In the genomic region with DNA sequence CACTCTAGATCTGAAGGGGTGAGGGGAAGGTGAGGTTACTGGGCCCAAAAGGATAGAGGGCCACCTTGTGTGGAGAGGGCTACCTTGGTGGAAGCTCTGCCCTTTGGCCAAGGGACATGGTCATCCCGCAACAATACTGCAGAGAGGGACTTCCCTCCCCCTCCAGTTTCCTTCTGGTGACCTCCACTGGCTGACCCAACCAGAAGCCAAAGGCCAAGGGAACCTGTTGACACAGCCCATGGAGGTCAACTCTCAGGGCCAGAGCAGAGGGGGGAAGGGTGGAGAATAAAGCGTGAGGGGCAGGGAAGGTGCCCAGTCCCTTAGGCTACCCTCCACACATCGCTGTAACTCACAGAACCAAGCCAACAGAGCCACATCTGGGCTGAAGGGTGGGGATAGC, we compare ENCODE assay signal across 1 cellular context.
TF ChIP-seq lines count a peak whose summit lies in the region.

No MANE protein-coding gene starts in this region.

TF ChIP-seq in HepG2, 621 proteins besides CTCF, POLR2A, EP300 and RAD21 (continued from another document and continues in another):
- TF ChIP-seq, protein P1, sequence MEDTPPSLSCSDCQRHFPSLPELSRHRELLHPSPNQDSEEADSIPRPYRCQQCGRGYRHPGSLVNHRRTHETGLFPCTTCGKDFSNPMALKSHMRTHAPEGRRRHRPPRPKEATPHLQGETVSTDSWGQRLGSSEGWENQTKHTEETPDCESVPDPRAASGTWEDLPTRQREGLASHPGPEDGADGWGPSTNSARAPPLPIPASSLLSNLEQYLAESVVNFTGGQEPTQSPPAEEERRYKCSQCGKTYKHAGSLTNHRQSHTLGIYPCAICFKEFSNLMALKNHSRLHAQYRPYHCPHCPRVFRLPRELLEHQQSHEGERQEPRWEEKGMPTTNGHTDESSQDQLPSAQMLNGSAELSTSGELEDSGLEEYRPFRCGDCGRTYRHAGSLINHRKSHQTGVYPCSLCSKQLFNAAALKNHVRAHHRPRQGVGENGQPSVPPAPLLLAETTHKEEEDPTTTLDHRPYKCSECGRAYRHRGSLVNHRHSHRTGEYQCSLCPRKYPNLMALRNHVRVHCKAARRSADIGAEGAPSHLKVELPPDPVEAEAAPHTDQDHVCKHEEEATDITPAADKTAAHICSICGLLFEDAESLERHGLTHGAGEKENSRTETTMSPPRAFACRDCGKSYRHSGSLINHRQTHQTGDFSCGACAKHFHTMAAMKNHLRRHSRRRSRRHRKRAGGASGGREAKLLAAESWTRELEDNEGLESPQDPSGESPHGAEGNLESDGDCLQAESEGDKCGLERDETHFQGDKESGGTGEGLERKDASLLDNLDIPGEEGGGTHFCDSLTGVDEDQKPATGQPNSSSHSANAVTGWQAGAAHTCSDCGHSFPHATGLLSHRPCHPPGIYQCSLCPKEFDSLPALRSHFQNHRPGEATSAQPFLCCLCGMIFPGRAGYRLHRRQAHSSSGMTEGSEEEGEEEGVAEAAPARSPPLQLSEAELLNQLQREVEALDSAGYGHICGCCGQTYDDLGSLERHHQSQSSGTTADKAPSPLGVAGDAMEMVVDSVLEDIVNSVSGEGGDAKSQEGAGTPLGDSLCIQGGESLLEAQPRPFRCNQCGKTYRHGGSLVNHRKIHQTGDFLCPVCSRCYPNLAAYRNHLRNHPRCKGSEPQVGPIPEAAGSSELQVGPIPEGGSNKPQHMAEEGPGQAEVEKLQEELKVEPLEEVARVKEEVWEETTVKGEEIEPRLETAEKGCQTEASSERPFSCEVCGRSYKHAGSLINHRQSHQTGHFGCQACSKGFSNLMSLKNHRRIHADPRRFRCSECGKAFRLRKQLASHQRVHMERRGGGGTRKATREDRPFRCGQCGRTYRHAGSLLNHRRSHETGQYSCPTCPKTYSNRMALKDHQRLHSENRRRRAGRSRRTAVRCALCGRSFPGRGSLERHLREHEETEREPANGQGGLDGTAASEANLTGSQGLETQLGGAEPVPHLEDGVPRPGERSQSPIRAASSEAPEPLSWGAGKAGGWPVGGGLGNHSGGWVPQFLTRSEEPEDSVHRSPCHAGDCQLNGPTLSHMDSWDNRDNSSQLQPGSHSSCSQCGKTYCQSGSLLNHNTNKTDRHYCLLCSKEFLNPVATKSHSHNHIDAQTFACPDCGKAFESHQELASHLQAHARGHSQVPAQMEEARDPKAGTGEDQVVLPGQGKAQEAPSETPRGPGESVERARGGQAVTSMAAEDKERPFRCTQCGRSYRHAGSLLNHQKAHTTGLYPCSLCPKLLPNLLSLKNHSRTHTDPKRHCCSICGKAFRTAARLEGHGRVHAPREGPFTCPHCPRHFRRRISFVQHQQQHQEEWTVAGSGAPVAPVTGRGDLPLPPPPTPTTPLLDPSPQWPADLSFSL (CRISPR knock-in tag; IDR thresholded peaks at IDR 0.05): no peak
- TF ChIP-seq PAX8 (CRISPR knock-in tag; IDR thresholded peaks at IDR 0.05; ENCODE audit: borderline replicate concordance) (no peak), TRAFD1 (CRISPR knock-in tag; IDR thresholded peaks at IDR 0.05; ENCODE audit: borderline replicate concordance) (no peak), TMF1 (CRISPR knock-in tag; IDR thresholded peaks at IDR 0.05; ENCODE audit: low read depth) (no peak), NBN (conservative IDR thresholded peaks at IDR 0.05) (no peak), SP2 (CRISPR knock-in tag; IDR thresholded peaks at IDR 0.05) (no peak), ZNF180 (CRISPR knock-in tag; IDR thresholded peaks at IDR 0.05; ENCODE audit: borderline replicate concordance, low read depth) (no peak), ZNF879 (CRISPR knock-in tag; IDR thresholded peaks at IDR 0.05) (no peak), THRA (CRISPR knock-in tag; IDR thresholded peaks at IDR 0.05; ENCODE audit: borderline replicate concordance) (peak; percentile 65; the same call in 1 of the 2 replicates), PLSCR1 (CRISPR knock-in tag; IDR thresholded peaks at IDR 0.05; ENCODE audit: borderline replicate concordance) (no peak), FOXJ3 (CRISPR knock-in tag; IDR thresholded peaks at IDR 0.05; ENCODE audit: borderline replicate concordance) (no peak), WIZ (CRISPR knock-in tag; IDR thresholded peaks at IDR 0.05) (no peak), FOSL1 (CRISPR knock-in tag; IDR thresholded peaks at IDR 0.05; ENCODE audit: borderline replicate concordance) (no peak), REL (CRISPR knock-in tag; conservative IDR thresholded peaks at IDR 0.05) (no peak), LCORL (IDR thresholded peaks at IDR 0.05) (no peak), LCORL (CRISPR knock-in tag; IDR thresholded peaks at IDR 0.05) (peak; percentile 82; the same call in 1 of the 2 replicates), TBX2 (CRISPR knock-in tag; IDR thresholded peaks at IDR 0.05; ENCODE audit: borderline replicate concordance) (no peak), ZNF546 (CRISPR knock-in tag; conservative IDR thresholded peaks at IDR 0.05) (no peak), PATZ1 (CRISPR knock-in tag; IDR thresholded peaks at IDR 0.05) (peak; percentile 68; the same call in 1 of the 2 replicates), RNF2 (conservative IDR thresholded peaks at IDR 0.05; ENCODE audit: low read depth) (no peak), ZFYVE20 (CRISPR knock-in tag; IDR thresholded peaks at IDR 0.05; ENCODE audit: borderline replicate concordance, low read depth) (no peak), ZNF138 (CRISPR knock-in tag; IDR thresholded peaks at IDR 0.05; ENCODE audit: low read depth) (no peak), EHMT2 (IDR thresholded peaks at IDR 0.05; ENCODE audit: borderline replicate concordance, low read depth, low read length) (no peak), ZNF557 (CRISPR knock-in tag; IDR thresholded peaks at IDR 0.05) (no peak), PCBP2 (optimal IDR thresholded peaks at IDR 0.05; ENCODE audit: low read depth, low read length, poor library complexity, severe bottlenecking) (no peak), KDM3A (CRISPR knock-in tag; IDR thresholded peaks at IDR 0.05; ENCODE audit: low read depth) (peak; percentile 54; the same call in 1 of the 2 replicates), ZNF883 (CRISPR knock-in tag; IDR thresholded peaks at IDR 0.05; ENCODE audit: not compliant biosample characterization) (no peak), RFX1 (IDR thresholded peaks at IDR 0.05) (no peak), POLR2G (IDR thresholded peaks at IDR 0.05; ENCODE audit: low read depth, low read length) (no peak), MLLT10 (CRISPR knock-in tag; IDR thresholded peaks at IDR 0.05) (no peak), ZFP1 (CRISPR knock-in tag; IDR thresholded peaks at IDR 0.05) (no peak), HOXA5 (CRISPR knock-in tag; IDR thresholded peaks at IDR 0.05) (no peak)
- TF ChIP-seq, protein P2, sequence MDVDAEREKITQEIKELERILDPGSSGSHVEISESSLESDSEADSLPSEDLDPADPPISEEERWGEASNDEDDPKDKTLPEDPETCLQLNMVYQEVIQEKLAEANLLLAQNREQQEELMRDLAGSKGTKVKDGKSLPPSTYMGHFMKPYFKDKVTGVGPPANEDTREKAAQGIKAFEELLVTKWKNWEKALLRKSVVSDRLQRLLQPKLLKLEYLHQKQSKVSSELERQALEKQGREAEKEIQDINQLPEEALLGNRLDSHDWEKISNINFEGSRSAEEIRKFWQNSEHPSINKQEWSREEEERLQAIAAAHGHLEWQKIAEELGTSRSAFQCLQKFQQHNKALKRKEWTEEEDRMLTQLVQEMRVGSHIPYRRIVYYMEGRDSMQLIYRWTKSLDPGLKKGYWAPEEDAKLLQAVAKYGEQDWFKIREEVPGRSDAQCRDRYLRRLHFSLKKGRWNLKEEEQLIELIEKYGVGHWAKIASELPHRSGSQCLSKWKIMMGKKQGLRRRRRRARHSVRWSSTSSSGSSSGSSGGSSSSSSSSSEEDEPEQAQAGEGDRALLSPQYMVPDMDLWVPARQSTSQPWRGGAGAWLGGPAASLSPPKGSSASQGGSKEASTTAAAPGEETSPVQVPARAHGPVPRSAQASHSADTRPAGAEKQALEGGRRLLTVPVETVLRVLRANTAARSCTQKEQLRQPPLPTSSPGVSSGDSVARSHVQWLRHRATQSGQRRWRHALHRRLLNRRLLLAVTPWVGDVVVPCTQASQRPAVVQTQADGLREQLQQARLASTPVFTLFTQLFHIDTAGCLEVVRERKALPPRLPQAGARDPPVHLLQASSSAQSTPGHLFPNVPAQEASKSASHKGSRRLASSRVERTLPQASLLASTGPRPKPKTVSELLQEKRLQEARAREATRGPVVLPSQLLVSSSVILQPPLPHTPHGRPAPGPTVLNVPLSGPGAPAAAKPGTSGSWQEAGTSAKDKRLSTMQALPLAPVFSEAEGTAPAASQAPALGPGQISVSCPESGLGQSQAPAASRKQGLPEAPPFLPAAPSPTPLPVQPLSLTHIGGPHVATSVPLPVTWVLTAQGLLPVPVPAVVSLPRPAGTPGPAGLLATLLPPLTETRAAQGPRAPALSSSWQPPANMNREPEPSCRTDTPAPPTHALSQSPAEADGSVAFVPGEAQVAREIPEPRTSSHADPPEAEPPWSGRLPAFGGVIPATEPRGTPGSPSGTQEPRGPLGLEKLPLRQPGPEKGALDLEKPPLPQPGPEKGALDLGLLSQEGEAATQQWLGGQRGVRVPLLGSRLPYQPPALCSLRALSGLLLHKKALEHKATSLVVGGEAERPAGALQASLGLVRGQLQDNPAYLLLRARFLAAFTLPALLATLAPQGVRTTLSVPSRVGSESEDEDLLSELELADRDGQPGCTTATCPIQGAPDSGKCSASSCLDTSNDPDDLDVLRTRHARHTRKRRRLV (CRISPR knock-in tag; IDR thresholded peaks at IDR 0.05): no peak
- TF ChIP-seq, protein P3, sequence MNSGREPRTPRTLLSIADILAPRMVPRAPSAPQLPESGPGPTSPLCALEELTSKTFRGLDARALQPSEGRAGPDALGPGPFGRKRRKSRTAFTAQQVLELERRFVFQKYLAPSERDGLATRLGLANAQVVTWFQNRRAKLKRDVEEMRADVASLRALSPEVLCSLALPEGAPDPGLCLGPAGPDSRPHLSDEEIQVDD (CRISPR knock-in tag; IDR thresholded peaks at IDR 0.05; ENCODE audit: borderline replicate concordance): no peak
- TF ChIP-seq, protein P4, sequence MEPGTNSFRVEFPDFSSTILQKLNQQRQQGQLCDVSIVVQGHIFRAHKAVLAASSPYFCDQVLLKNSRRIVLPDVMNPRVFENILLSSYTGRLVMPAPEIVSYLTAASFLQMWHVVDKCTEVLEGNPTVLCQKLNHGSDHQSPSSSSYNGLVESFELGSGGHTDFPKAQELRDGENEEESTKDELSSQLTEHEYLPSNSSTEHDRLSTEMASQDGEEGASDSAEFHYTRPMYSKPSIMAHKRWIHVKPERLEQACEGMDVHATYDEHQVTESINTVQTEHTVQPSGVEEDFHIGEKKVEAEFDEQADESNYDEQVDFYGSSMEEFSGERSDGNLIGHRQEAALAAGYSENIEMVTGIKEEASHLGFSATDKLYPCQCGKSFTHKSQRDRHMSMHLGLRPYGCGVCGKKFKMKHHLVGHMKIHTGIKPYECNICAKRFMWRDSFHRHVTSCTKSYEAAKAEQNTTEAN (CRISPR knock-in tag; conservative IDR thresholded peaks at IDR 0.05): no peak
- TF ChIP-seq, protein P5, sequence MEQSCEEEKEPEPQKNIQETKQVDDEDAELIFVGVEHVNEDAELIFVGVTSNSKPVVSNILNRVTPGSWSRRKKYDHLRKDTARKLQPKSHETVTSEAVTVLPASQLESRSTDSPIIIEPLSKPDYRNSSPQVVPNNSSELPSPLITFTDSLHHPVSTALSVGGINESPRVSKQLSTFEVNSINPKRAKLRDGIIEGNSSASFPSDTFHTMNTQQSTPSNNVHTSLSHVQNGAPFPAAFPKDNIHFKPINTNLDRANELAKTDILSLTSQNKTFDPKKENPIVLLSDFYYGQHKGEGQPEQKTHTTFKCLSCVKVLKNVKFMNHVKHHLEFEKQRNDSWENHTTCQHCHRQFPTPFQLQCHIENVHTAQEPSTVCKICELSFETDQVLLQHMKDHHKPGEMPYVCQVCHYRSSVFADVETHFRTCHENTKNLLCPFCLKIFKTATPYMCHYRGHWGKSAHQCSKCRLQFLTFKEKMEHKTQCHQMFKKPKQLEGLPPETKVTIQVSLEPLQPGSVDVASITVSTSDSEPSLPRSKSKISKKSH (CRISPR knock-in tag; IDR thresholded peaks at IDR 0.05; ENCODE audit: borderline replicate concordance): no peak
